ENCODE assay signal across 1 cellular context in genomic region chr22:41919357-41920224, GRCh38.
TF ChIP-seq lines count a peak whose summit lies in the region.

No MANE protein-coding gene starts in this region.

TF ChIP-seq in H1, 55 proteins besides CTCF, POLR2A, EP300 and RAD21 (continued from another document):
- TF ChIP-seq ATF3 (IDR thresholded peaks at IDR 0.05; ENCODE audit: insufficient read depth, low read depth, low read length) (no peak), BACH1 (IDR thresholded peaks at IDR 0.05; ENCODE audit: low read length) (peak; percentile 57; the same call in 1 of the 2 replicates), SUZ12 (IDR thresholded peaks at IDR 0.05; ENCODE audit: low read length) (peak; percentile 30; the same call in 1 of the 2 replicates), TCF12 (IDR thresholded peaks at IDR 0.05; ENCODE audit: low read depth, low read length) (no peak), CBX8 (IDR thresholded peaks at IDR 0.05; ENCODE audit: borderline replicate concordance, low read depth, low read length) (no peak), MAX (IDR thresholded peaks at IDR 0.05) (peak; percentile 44; the same call in 1 of the 2 replicates), E2F6 (IDR thresholded peaks at IDR 0.05) (peak; percentile 76; the same call in 1 of the 2 replicates), SP1 (IDR thresholded peaks at IDR 0.05; ENCODE audit: low read depth, low read length) (0 out of 2 replicates have a peak, but pooled peaks have one; percentile 20)
